In the genomic region with DNA sequence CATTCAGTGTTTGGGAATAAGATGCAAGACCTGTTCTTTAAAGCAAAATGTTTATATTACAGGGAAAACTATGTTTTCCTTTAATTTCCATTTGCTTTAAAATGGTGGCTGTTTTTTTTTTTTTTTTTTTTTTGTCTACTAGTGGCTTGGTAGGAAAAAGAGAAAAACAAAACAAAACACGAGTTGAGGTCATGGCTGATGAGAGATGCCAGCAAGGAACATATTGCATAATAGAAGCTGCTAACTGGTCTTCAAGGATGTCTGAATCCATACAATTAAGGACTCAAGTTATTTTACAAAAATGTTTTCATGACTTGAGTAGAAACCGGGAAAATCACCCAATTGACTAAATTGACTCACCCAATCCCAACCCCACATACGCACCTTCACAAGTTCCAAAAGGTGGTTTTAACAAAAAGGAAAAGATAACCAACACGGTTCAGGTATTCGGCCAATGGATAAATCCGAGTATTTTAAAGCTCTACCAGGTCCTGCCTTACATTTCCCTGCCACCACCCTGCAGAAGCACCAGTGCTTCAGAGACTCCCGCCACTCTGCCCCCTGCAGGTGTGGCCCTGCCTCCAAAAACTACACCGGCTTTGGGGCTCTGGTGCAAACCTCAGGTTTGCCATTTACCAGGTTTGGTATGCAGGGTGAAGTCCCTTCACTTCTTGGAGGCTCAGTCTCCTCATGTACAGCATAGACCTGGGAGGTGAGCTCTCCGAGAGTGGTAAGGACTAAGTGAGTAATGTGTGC, we compare ENCODE assay signal across 10 cellular contexts. TPM values are rescaled to one million over a fixed set of nuclear protein-coding genes. Genes with fewer than 3 reads are reported as not detected.
DNase-seq lines count a peak whose midpoint lies in the region; ATAC-seq, FAIRE-seq and TF ChIP-seq lines count a peak whose summit lies in the region.
"Had no signal": no experiment of that assay in that cellular context is flagged by ENCODE, and none has a peak within 500 bp of the region (broad histone marks: within the 10 kb centered on the region; RNA-seq: fewer than 3 reads in every experiment).

No MANE protein-coding gene starts in this region.

- H3K56ac ChIP-seq in H1 (replicated peaks; ENCODE audit: insufficient read length, low read depth, low read length), result no peak overlapping the region

- H3K9ac ChIP-seq in SK-N-SH (no peak overlapping the region), H1 (replicated peaks in 1 of 4; ENCODE audit: extremely low read depth in 1 of 4, low read depth in 3 of 4, low read length in 3 of 4) (no peak overlapping the region)

- H2AFZ ChIP-seq in SK-N-SH (ENCODE audit: low read depth) (no peak overlapping the region), H1 (ENCODE audit: low read length) (no peak overlapping the region)

- H3K4me1 Mint-ChIP-seq in HFFc6 (ENCODE audit: low read depth) (peaks cover 26% of the 10 kb centered on the region), nephron progenitor cell (peaks cover 46% of the 10 kb centered on the region)

- no peak for ATAC-seq in SK-N-SH treated with all-trans-retinoic acid at 6 μM for 48 hours

- H4K91ac ChIP-seq in H1 (replicated peaks; ENCODE audit: insufficient read length, low read length), result no peak overlapping the region

- POLR2A ChIA-PET in SK-N-SH (lab: Yijun Ruan, JAX) (interaction anchor here (0.5 kb wide), 1 partner anchor 48 kb away, joined by 3 read pairs; no protein-coding TSS in a partner anchor), H1 (lab: Charles Lee; ENCODE audit: partially characterized antibody) (no interaction called here)

- no peaks in the 10 kb centered on the region for H3K9me3 ChIP-seq in SK-N-SH
- no peaks in the 10 kb centered on the region for H3K9me3 ChIP-seq in H1 (ENCODE audit: insufficient read depth in 2 of 2, low read depth in 1 of 2, low read length in 1 of 2)

- H2BK20ac ChIP-seq in H1 (ENCODE audit: low read length), result no peak overlapping the region

- H2AK5ac ChIP-seq in H1 (ENCODE audit: low read depth, low read length), result no peak overlapping the region

- no peaks in the 10 kb centered on the region for H3K79me2 ChIP-seq in SK-N-SH (ENCODE audit: insufficient read depth)
- no peaks in the 10 kb centered on the region for H3K79me2 ChIP-seq in H1 (ENCODE audit: control insufficient read depth in 1 of 2, insufficient read depth in 2 of 2, low read length in 2 of 2)

- WGBS in SK-N-SH (ENCODE audit: low lambda C conversion rate), result 72% methylated on average over 9 of the region's 9 CpGs
- 80% methylated on average over 7 of the region's 9 CpGs; no CpG with 5 or more reads in 1 of the 2 experiments for WGBS in H1 (ENCODE audit: extremely low coverage in 1 of 2, insufficient coverage in 1 of 2, insufficient read length in 1 of 2, insufficient replicate concordance in 2 of 2, low coverage in 1 of 2, low lambda C conversion rate in 2 of 2, missing lambda C conversion rate in 1 of 2), 2 experiments

- H3K27me3 Mint-ChIP-seq in HFFc6 (ENCODE audit: insufficient read depth) (no peaks in the 10 kb centered on the region), nephron progenitor cell (ENCODE audit: low read depth, poor library complexity) (peaks cover 3% of the 10 kb centered on the region)

- H4K20me1 ChIP-seq in SK-N-SH (ENCODE audit: insufficient read depth), result no peaks in the 10 kb centered on the region
- no peaks in the 10 kb centered on the region for H4K20me1 ChIP-seq in H1 (replicated peaks in 1 of 2; ENCODE audit: control insufficient read depth in 1 of 2, insufficient read depth in 2 of 2, low read length in 2 of 2)

- no peaks in the 10 kb centered on the region for H3K27me3 ChIP-seq in SK-N-SH (ENCODE audit: insufficient read depth)
- no peaks in the 10 kb centered on the region for H3K27me3 ChIP-seq in H1 (replicated peaks in 1 of 4; ENCODE audit: control insufficient read depth in 3 of 4, extremely low read depth in 1 of 4, insufficient read depth in 3 of 4, low read length in 3 of 4)

- H2BK5ac ChIP-seq in H1 (ENCODE audit: low read depth, low read length), result no peak overlapping the region

- H3K18ac ChIP-seq in H1 (ENCODE audit: extremely low read depth, low read length), result no peak overlapping the region

- peak; percentile 88 for FAIRE-seq in H1 (lab: Jason Lieb, UNC)

- no peak overlapping the region for H2BK120ac ChIP-seq in H1 (replicated peaks; ENCODE audit: low read depth, low read length)

- H3K4me2 ChIP-seq in SK-N-SH (no peak overlapping the region), H1 (ENCODE audit: insufficient read depth in 1 of 2, low read depth in 2 of 2, low read length in 2 of 2) (no peak overlapping the region)

- H4K5ac ChIP-seq in H1 (ENCODE audit: insufficient read length, low read depth, low read length), result no peak overlapping the region

- H3K4ac ChIP-seq in H1 (replicated peaks; ENCODE audit: insufficient read length, low read depth, low read length), result no peak overlapping the region

- no peak overlapping the region for H3K23ac ChIP-seq in H1 (ENCODE audit: insufficient read length)

- H3K4me3 Mint-ChIP-seq in HFFc6 (no peak overlapping the region), nephron progenitor cell (no peak overlapping the region)

- no peaks in the 10 kb centered on the region for H3K9me2 ChIP-seq in SK-N-SH

- TF ChIP-seq RAD21 in SK-N-SH (IDR thresholded peaks at IDR 0.05; ENCODE audit: low read length), result no peak
- TF ChIP-seq RAD21 in H1 (IDR thresholded peaks at IDR 0.05 in 1 of 2, conservative IDR thresholded peaks at IDR 0.05 in 1 of 2; ENCODE audit: low read depth in 2 of 2, low read length in 2 of 2), result peak; percentile 44 to 53

- H3K79me1 ChIP-seq in H1 (ENCODE audit: low read depth, low read length), result no peaks in the 10 kb centered on the region

- TF ChIP-seq CTCF in SK-N-SH (IDR thresholded peaks at IDR 0.05), result peak; percentile 16; the same call in 1 of the 2 replicates
- TF ChIP-seq CTCF in HFFc6 (IDR thresholded peaks at IDR 0.05), result peak; percentile 49
- TF ChIP-seq CTCF in H1 (IDR thresholded peaks at IDR 0.05; ENCODE audit: control extremely low read depth in 1 of 3, insufficient read depth in 1 of 3, low read depth in 1 of 3, low read length in 3 of 3), result peak; percentile 45 to 57 (median 53)
- TF ChIP-seq CTCF in nephron progenitor cell (IDR thresholded peaks at IDR 0.05), result no peak

- H4K8ac ChIP-seq in H1 (ENCODE audit: extremely low read depth, insufficient read depth, low read length), result no peak overlapping the region; the same call in 1 of the 2 replicates

- no peak for TF ChIP-seq POLR2A in H1 (IDR thresholded peaks at IDR 0.05; ENCODE audit: control extremely low read depth in 1 of 2, low read depth in 2 of 2, low read length in 2 of 2)

- H3K9me3 Mint-ChIP-seq in HFFc6, result no peaks in the 10 kb centered on the region
- no peaks in the 10 kb centered on the region for H3K9me3 Mint-ChIP-seq in nephron progenitor cell

- no peaks in the 10 kb centered on the region for H3F3A ChIP-seq in SK-N-SH (replicated peaks; ENCODE audit: insufficient read depth)

- no peaks in the 10 kb centered on the region for H3K36me3 ChIP-seq in SK-N-SH (replicated peaks in 1 of 2; ENCODE audit: control insufficient read depth in 1 of 2, insufficient read depth in 2 of 2, low read length in 1 of 2)
- H3K36me3 ChIP-seq in H1 (ENCODE audit: control insufficient read depth in 2 of 4, insufficient read depth in 4 of 4, low read length in 3 of 4), result no peaks in the 10 kb centered on the region

- intact Hi-C loops in posterior vena cava (cut with DNase I), result no loop called here

- H3K27ac ChIP-seq in SK-N-SH (ENCODE audit: low read depth in 2 of 2, low read length in 1 of 2) (peak overlapping the region; percentile 22 to 99; a peak in 3 of 4 replicates), H1 (ENCODE audit: low read depth, low read length) (no peak overlapping the region)

- H3K36me3 Mint-ChIP-seq in HFFc6 (ENCODE audit: low read depth), result no peaks in the 10 kb centered on the region
- H3K36me3 Mint-ChIP-seq in nephron progenitor cell (ENCODE audit: low read depth), result no peaks in the 10 kb centered on the region

- H2BK15ac ChIP-seq in H1 (ENCODE audit: low read length), result no peak overlapping the region

- H3K4me3 ChIP-seq in SK-N-SH (ENCODE audit: low read depth in 2 of 2, low read length in 1 of 2), result no peak overlapping the region
- H3K4me3 ChIP-seq in H1 (ENCODE audit: extremely low read depth in 1 of 4, insufficient read depth in 2 of 4, low read depth in 3 of 4, low read length in 4 of 4), result no peak overlapping the region

- H3K4me1 ChIP-seq in SK-N-SH (ENCODE audit: control insufficient read depth in 1 of 2, insufficient read depth in 2 of 2, low read depth in 1 of 2, low read length in 1 of 2) (peaks cover 0 to 21% of the 10 kb centered on the region in 2 experiments; a peak in 2 of 4 replicates), H1 (replicated peaks in 1 of 4; ENCODE audit: control insufficient read depth in 3 of 4, insufficient read depth in 4 of 4, low read length in 3 of 4) (peaks cover 0 to 2% (median 0%) of the 10 kb centered on the region in 4 experiments; a peak in 2 of 7 replicates)

- H3K23me2 ChIP-seq in H1 (ENCODE audit: low read depth, low read length), result no peaks in the 10 kb centered on the region

- no peak overlapping the region for H3K14ac ChIP-seq in H1 (ENCODE audit: insufficient read length)

- CTCF ChIA-PET in SK-N-SH (lab: Yijun Ruan, JAX) (interaction anchor here (1.1 to 5.6 kb wide), 12 partner anchors 8 to 359 kb away, joined by 3 to 108 read pairs (median 7); no protein-coding TSS in a partner anchor), H1 (lab: Charles Lee; ENCODE audit: partially characterized antibody) (interaction anchor here (0.6 to 7.0 kb wide), 22 partner anchors 8 to 211 kb away, joined by 3 to 106 read pairs (median 3); partner anchors contain the start of genes PIR and VEGFD)

- no peak overlapping the region for H3K27ac Mint-ChIP-seq in HFFc6
- H3K27ac Mint-ChIP-seq in nephron progenitor cell, result peak overlapping the region; percentile 4

- TF ChIP-seq EP300 in SK-N-SH (IDR thresholded peaks at IDR 0.05; ENCODE audit: borderline replicate concordance in 1 of 2, low read depth in 1 of 2, low read length in 1 of 2), result no peak
- no peak for TF ChIP-seq EP300 in H1 (IDR thresholded peaks at IDR 0.05; ENCODE audit: borderline replicate concordance in 1 of 2, low read depth in 2 of 2, low read length in 2 of 2)

- no peak for DNase-seq in SK-N-SH
- no peak for DNase-seq in HFFc6
- DNase-seq in H1 (ENCODE audit: low read depth in 1 of 2, low spot score in 2 of 2), result peak in 1 of 2 experiments; percentile 67
- no peak for DNase-seq in nephron progenitor cell
- no peak for DNase-seq in effector CD8-positive, alpha-beta T cell (lab: John Stamatoyannopoulos, UW)
- DNase-seq in AG20443 (ENCODE audit: low spot score), result no peak
- no peak for DNase-seq in posterior vena cava (ENCODE audit: low spot score)
- DNase-seq: activated effector memory CD4-positive, alpha-beta T cell treated with anti-CD3 and anti-CD28 coated beads, Interleukin-2, amount 50 U/mL, for 16 hours had no signal

- no peak overlapping the region for H2BK12ac ChIP-seq in H1 (ENCODE audit: low read depth, low read length)

RNA-seq across cellular contexts. Expression of gene PIR, which starts 27.1 kb away (rescaled TPM):
- polyA plus RNA-seq in SK-N-SH (2012; rRNA removed) (12.3 and 13.2 TPM in 2 replicates), H1 (2011; rRNA removed) (5.1 and 6.4 TPM in 2 replicates)
- polyA plus RNA-seq in SK-N-SH (2012; cell fraction: cytosol; rRNA removed), result 16.1 and 16.5 TPM in 2 replicates
- polyA plus RNA-seq in SK-N-SH (2012; cell fraction: nucleus; rRNA removed), result 10.8 and 12.6 TPM in 2 replicates
- 1 to 10 TPM; 4.3 to 8.8 (median 6.7) TPM for total RNA-seq in HFFc6 (2021; fragmentation: NEBNext Ultra II Directional; extraction: Animal tissue kit (Norgen Biotek cat#: 25700))
- 9.4 and 10.3 TPM in 2 replicates for total RNA-seq in H1 (2021; fragmentation: NEBNext Ultra II Directional; extraction: Animal tissue kit (Norgen Biotek cat#: 25700))
- 10.5 TPM for polyA plus RNA-seq in H1 (2011; cell fraction: cytosol; rRNA removed)
- polyA plus RNA-seq in H1 (2011; cell fraction: nucleus; rRNA removed), result 5.8 TPM
- 8.8 to 14.2 TPM (median 10.3 TPM) in 4 replicates for polyA plus RNA-seq in H1 (2012, experiment 1 of 2)
- 7.2 TPM for polyA plus RNA-seq in H1 (2012, experiment 2 of 2)
- 26.0 TPM for polyA plus RNA-seq in H1 (2013, experiment 1 of 2)
- 28.3 TPM for polyA plus RNA-seq in H1 (2013, experiment 2 of 2)
- 2.7 and 5.3 TPM in 2 replicates for polyA minus RNA-seq in H1 (2011; rRNA and poly(A)+ RNA removed)
- 4.6 TPM for polyA minus RNA-seq in H1 (2011; cell fraction: cytosol; rRNA and poly(A)+ RNA removed)
- polyA minus RNA-seq in H1 (2011; cell fraction: nucleus; rRNA and poly(A)+ RNA removed), result 6.3 TPM
- total RNA-seq in posterior vena cava, result 10 to 100 TPM; 10.4 to 12.2 TPM

RNA-seq across cellular contexts. Expression of gene BMX, which starts 34.5 kb away (rescaled TPM):
- polyA plus RNA-seq in SK-N-SH (2012; rRNA removed) (not detected in 2 replicates), H1 (2011; rRNA removed) (not detected in 2 replicates)
- polyA plus RNA-seq in SK-N-SH (2012; cell fraction: cytosol; rRNA removed), result 0.01 TPM in 1 of 2 replicates, not detected in the other
- not detected in 2 replicates for polyA plus RNA-seq in SK-N-SH (2012; cell fraction: nucleus; rRNA removed)
- total RNA-seq in HFFc6 (2021; fragmentation: NEBNext Ultra II Directional; extraction: Animal tissue kit (Norgen Biotek cat#: 25700)), result not detected
- not detected in 2 replicates for total RNA-seq in H1 (2021; fragmentation: NEBNext Ultra II Directional; extraction: Animal tissue kit (Norgen Biotek cat#: 25700))
- not detected for polyA plus RNA-seq in H1 (2011; cell fraction: cytosol; rRNA removed)
- polyA plus RNA-seq in H1 (2011; cell fraction: nucleus; rRNA removed), result not detected
- not detected in 4 replicates for polyA plus RNA-seq in H1 (2012, experiment 1 of 2)
- polyA plus RNA-seq in H1 (2012, experiment 2 of 2), result not detected
- polyA plus RNA-seq in H1 (2013, experiment 1 of 2), result 0.02 TPM
- polyA plus RNA-seq in H1 (2013, experiment 2 of 2), result not detected
- polyA minus RNA-seq in H1 (2011; rRNA and poly(A)+ RNA removed), result not detected in 2 replicates
- polyA minus RNA-seq in H1 (2011; cell fraction: cytosol; rRNA and poly(A)+ RNA removed), result not detected
- not detected for polyA minus RNA-seq in H1 (2011; cell fraction: nucleus; rRNA and poly(A)+ RNA removed)
- total RNA-seq in posterior vena cava, result 1 to 10 TPM; 4.4 to 7.0 TPM
- total RNA-seq: LHCN-M2 had no signal

Comparison
In these comparisons a context has a peak if more than half of its experiments do, and no peak if none do; other contexts are left out.
1. Of the 17 proteins assayed by ChIP-seq in both H1 and SK-N-SH: peak only in H1: RAD21; only in SK-N-SH: none; in both: CTCF; in neither: 15.